Comparison of ENCODE assay signal across 21 cellular contexts in genomic region chr17:81580481-81580880, GRCh38. TPM values are rescaled to one million over a fixed set of nuclear protein-coding genes. Genes with fewer than 3 reads are reported as not detected.
DNase-seq lines count a peak whose midpoint lies in the region; ATAC-seq, FAIRE-seq and TF ChIP-seq lines count a peak whose summit lies in the region.
"Had no signal": no experiment of that assay in that cellular context is flagged by ENCODE, and none has a peak within 500 bp of the region (broad histone marks: within the 10 kb centered on the region; RNA-seq: fewer than 3 reads in every experiment).

No MANE protein-coding gene starts in this region.

- H3K27ac ChIP-seq in RWPE2 (ENCODE audit: poor library complexity, severe bottlenecking) (peak overlapping the region; percentile 92), kidney (ENCODE audit: low read depth in 2 of 2, low read length in 2 of 2) (no peak overlapping the region)
- H3K27ac ChIP-seq in naive thymus-derived CD4-positive, alpha-beta T cell (ENCODE audit: low read depth, low read length), result no peak overlapping the region
- H3K27ac ChIP-seq: gastroesophageal sphincter, psoas muscle, upper lobe of right lung had no signal

- peaks cover 13% of the 10 kb centered on the region for H3K36me3 Mint-ChIP-seq in natural killer cell treated with Interleukin-12 subunit alpha and Interleukin-12 subunit beta and Interleukin-15 and Interleukin-18, amount 100 ng/mL, for 72 hours
- H3K36me3 Mint-ChIP-seq in natural killer cell (peaks cover 9% of the 10 kb centered on the region), type B pancreatic cell (peaks cover 34% of the 10 kb centered on the region)
- H3K36me3 Mint-ChIP-seq in naive thymus-derived CD4-positive, alpha-beta T cell, result peaks cover 3 to 47% (median 13%) of the 10 kb centered on the region in 5 donors

- no peak for TF ChIP-seq CTCF in natural killer cell (IDR thresholded peaks at IDR 0.05)
- no peak for TF ChIP-seq CTCF in RWPE2 (IDR thresholded peaks at IDR 0.05; ENCODE audit: poor library complexity, severe bottlenecking)
- no peak for TF ChIP-seq CTCF in kidney (IDR thresholded peaks at IDR 0.05; ENCODE audit: borderline replicate concordance, extremely low read depth, insufficient read depth)
- TF ChIP-seq CTCF in type B pancreatic cell (conservative IDR thresholded peaks at IDR 0.05), result no peak

- no peak for ATAC-seq in natural killer cell treated with Interleukin-12 subunit alpha and Interleukin-12 subunit beta and Interleukin-15 and Interleukin-18, amount 100 ng/mL, for 72 hours
- ATAC-seq in natural killer cell (no peak), RWPE2 (ENCODE audit: low read depth) (no peak)
- no peak for ATAC-seq in naive thymus-derived CD4-positive, alpha-beta T cell
- ATAC-seq: activated CD4-positive, alpha-beta T cell treated with anti-CD3 and anti-CD28 coated beads for 36 hours; activated CD8-positive, alpha-beta memory T cell treated with anti-CD3 and anti-CD28 coated beads, Interleukin-2, amount 10 ng/mL, durations not matched to agents 7 days and 5 days; gastroesophageal sphincter; psoas muscle; upper lobe of right lung had no signal

- H3K9ac ChIP-seq in kidney (ENCODE audit: low read length in 2 of 2), result no peak overlapping the region

- H3K4me1 Mint-ChIP-seq in natural killer cell treated with Interleukin-12 subunit alpha and Interleukin-12 subunit beta and Interleukin-15 and Interleukin-18, amount 100 ng/mL, for 72 hours (ENCODE audit: low read depth in 2 of 2), result peaks cover 12 to 21% of the 10 kb centered on the region in 2 donors
- H3K4me1 Mint-ChIP-seq in natural killer cell, result peaks cover 18 to 31% of the 10 kb centered on the region in 2 donors
- peaks cover 24% of the 10 kb centered on the region for H3K4me1 Mint-ChIP-seq in type B pancreatic cell (ENCODE audit: unreplicated experiment)
- peaks cover 4 to 23% (median 9%) of the 10 kb centered on the region in 7 donors for H3K4me1 Mint-ChIP-seq in naive thymus-derived CD4-positive, alpha-beta T cell
- H3K4me1 Mint-ChIP-seq: activated CD8-positive, alpha-beta memory T cell treated with anti-CD3 and anti-CD28 coated beads, Interleukin-2, amount 10 ng/mL, durations not matched to agents 7 days and 5 days had no signal

- no peaks in the 10 kb centered on the region for H3K9me3 Mint-ChIP-seq in natural killer cell treated with Interleukin-12 subunit alpha and Interleukin-12 subunit beta and Interleukin-15 and Interleukin-18, amount 100 ng/mL, for 72 hours
- H3K9me3 Mint-ChIP-seq in natural killer cell (no peaks in the 10 kb centered on the region), type B pancreatic cell (no peaks in the 10 kb centered on the region)
- peaks cover 0 to 1% (median 0%) of the 10 kb centered on the region in 11 donors for H3K9me3 Mint-ChIP-seq in naive thymus-derived CD4-positive, alpha-beta T cell
- H3K9me3 Mint-ChIP-seq: naive B cell had no signal

- H3K9me3 ChIP-seq in RWPE2 (ENCODE audit: severe bottlenecking) (no peaks in the 10 kb centered on the region), kidney (ENCODE audit: control insufficient read depth in 1 of 2, low read length in 2 of 2) (no peaks in the 10 kb centered on the region)
- H3K9me3 ChIP-seq in naive thymus-derived CD4-positive, alpha-beta T cell (ENCODE audit: control insufficient read depth in 2 of 3, low read length in 3 of 3), result no peaks in the 10 kb centered on the region
- H3K9me3 ChIP-seq: gastroesophageal sphincter, psoas muscle, upper lobe of right lung had no signal

- peaks cover 58% of the 10 kb centered on the region for H3K36me3 ChIP-seq in RWPE2 (ENCODE audit: low read depth)
- H3K36me3 ChIP-seq in kidney (ENCODE audit: control insufficient read depth in 1 of 2, insufficient read depth in 2 of 2, low read length in 2 of 2), result peaks cover 25 to 33% of the 10 kb centered on the region in 2 donors
- H3K36me3 ChIP-seq in naive thymus-derived CD4-positive, alpha-beta T cell (ENCODE audit: control insufficient read depth in 2 of 3, insufficient read depth in 3 of 3, low read length in 3 of 3), result peaks cover 0 to 84% (median 19%) of the 10 kb centered on the region in 3 experiments

- H3K4me3 ChIP-seq in RWPE2 (ENCODE audit: severe bottlenecking) (no peak overlapping the region), kidney (ENCODE audit: low read length in 2 of 2) (no peak overlapping the region)
- no peak overlapping the region for H3K4me3 ChIP-seq in naive thymus-derived CD4-positive, alpha-beta T cell (ENCODE audit: low read length)
- H3K4me3 ChIP-seq: gastroesophageal sphincter, psoas muscle, upper lobe of right lung had no signal

- no peak overlapping the region for H3K4me3 Mint-ChIP-seq in natural killer cell treated with Interleukin-12 subunit alpha and Interleukin-12 subunit beta and Interleukin-15 and Interleukin-18, amount 100 ng/mL, for 72 hours
- H3K4me3 Mint-ChIP-seq in natural killer cell, result no peak overlapping the region
- H3K4me3 Mint-ChIP-seq in type B pancreatic cell, result no peak overlapping the region
- no peak overlapping the region for H3K4me3 Mint-ChIP-seq in naive thymus-derived CD4-positive, alpha-beta T cell
- H3K4me3 Mint-ChIP-seq: activated CD4-positive, alpha-beta T cell treated with anti-CD3 and anti-CD28 coated beads for 36 hours; activated CD8-positive, alpha-beta memory T cell treated with anti-CD3 and anti-CD28 coated beads, Interleukin-2, amount 10 ng/mL, durations not matched to agents 7 days and 5 days; naive B cell had no signal

- peaks cover 32% of the 10 kb centered on the region for H3K4me1 ChIP-seq in RWPE2 (ENCODE audit: insufficient read depth, poor library complexity, severe bottlenecking)
- peaks cover 0 to 4% of the 10 kb centered on the region in 2 donors for H3K4me1 ChIP-seq in kidney (ENCODE audit: control insufficient read depth in 1 of 2, insufficient read depth in 1 of 2, low read depth in 1 of 2, low read length in 2 of 2)
- no peaks in the 10 kb centered on the region for H3K4me1 ChIP-seq in naive thymus-derived CD4-positive, alpha-beta T cell (ENCODE audit: control insufficient read depth in 2 of 2, insufficient read depth in 2 of 2, low read length in 2 of 2)
- H3K4me1 ChIP-seq: upper lobe of right lung had no signal

- peak; percentile 41 for DNase-seq in natural killer cell treated with Interleukin-12 subunit alpha and Interleukin-12 subunit beta and Interleukin-15 and Interleukin-18, amount 100 ng/mL, for 72 hours (ENCODE audit: low spot score)
- no peak for DNase-seq in natural killer cell
- no peak for DNase-seq in RWPE2 (ENCODE audit: low spot score)
- peak; percentile 40 for DNase-seq in kidney
- DNase-seq in type B pancreatic cell (ENCODE audit: extremely low spot score, unreplicated experiment), result no peak
- no peak for DNase-seq in AG20443 (ENCODE audit: low spot score)
- DNase-seq in naive thymus-derived CD4-positive, alpha-beta T cell, result no peak
- DNase-seq: activated CD4-positive, alpha-beta T cell treated with anti-CD3 and anti-CD28 coated beads for 36 hours; activated CD8-positive, alpha-beta memory T cell treated with anti-CD3 and anti-CD28 coated beads, Interleukin-2, amount 10 ng/mL, durations not matched to agents 7 days and 5 days; anterior cingulate cortex; cerebellar nuclear complex; COR-L47; DND-41; mammary epithelial cell; naive B cell; NCI-H1105 treated with DMSO at 0.1 percent for 48 hours; NCI-H2081 treated with DMSO at 0.1 percent for 48 hours; psoas muscle; stimulated activated CD4-positive, alpha-beta T cell treated with anti-CD3 and anti-CD28 coated beads, Interleukin-4, amount 100 ng/mL, for 24 hours; upper lobe of right lung had no signal

- CTCF ChIA-PET in naive thymus-derived CD4-positive, alpha-beta T cell (lab: Charles Lee), result no interaction called here

- intact Hi-C loops in natural killer cell (cut with micrococcal nuclease), result no loop called here
- intact Hi-C loops in kidney (cut with DNase I), result no loop called here
- intact Hi-C loops in naive thymus-derived CD4-positive, alpha-beta T cell (cut with micrococcal nuclease), result no loop called here

- no peak overlapping the region for H3K27ac Mint-ChIP-seq in natural killer cell treated with Interleukin-12 subunit alpha and Interleukin-12 subunit beta and Interleukin-15 and Interleukin-18, amount 100 ng/mL, for 72 hours
- H3K27ac Mint-ChIP-seq in natural killer cell (peak overlapping the region in 1 of 2 donors; percentile 54), type B pancreatic cell (peak overlapping the region; percentile 29)
- peak overlapping the region in 3 of 9 donors; percentile 50 to 90 (median 55) for H3K27ac Mint-ChIP-seq in naive thymus-derived CD4-positive, alpha-beta T cell
- H3K27ac Mint-ChIP-seq: activated CD4-positive, alpha-beta T cell treated with anti-CD3 and anti-CD28 coated beads for 36 hours; activated CD8-positive, alpha-beta memory T cell treated with anti-CD3 and anti-CD28 coated beads, Interleukin-2, amount 10 ng/mL, durations not matched to agents 7 days and 5 days had no signal

- no peak for FAIRE-seq in kidney (lab: Jason Lieb, UNC)

- no peaks in the 10 kb centered on the region for H3K27me3 ChIP-seq in RWPE2 (ENCODE audit: insufficient read depth, poor library complexity, severe bottlenecking)
- no peaks in the 10 kb centered on the region for H3K27me3 ChIP-seq in naive thymus-derived CD4-positive, alpha-beta T cell (ENCODE audit: control insufficient read depth in 2 of 2, insufficient read depth in 2 of 2, low read length in 2 of 2)
- H3K27me3 ChIP-seq: gastroesophageal sphincter, upper lobe of right lung had no signal

- no peaks in the 10 kb centered on the region for H3K27me3 Mint-ChIP-seq in natural killer cell treated with Interleukin-12 subunit alpha and Interleukin-12 subunit beta and Interleukin-15 and Interleukin-18, amount 100 ng/mL, for 72 hours
- H3K27me3 Mint-ChIP-seq in natural killer cell (ENCODE audit: low read depth in 2 of 2), result no peaks in the 10 kb centered on the region
- H3K27me3 Mint-ChIP-seq in type B pancreatic cell, result no peaks in the 10 kb centered on the region
- H3K27me3 Mint-ChIP-seq in naive thymus-derived CD4-positive, alpha-beta T cell, result no peaks in the 10 kb centered on the region
- H3K27me3 Mint-ChIP-seq: activated CD4-positive, alpha-beta T cell treated with anti-CD3 and anti-CD28 coated beads for 36 hours; activated CD8-positive, alpha-beta memory T cell treated with anti-CD3 and anti-CD28 coated beads, Interleukin-2, amount 10 ng/mL, durations not matched to agents 7 days and 5 days; naive B cell had no signal

- POLR2A ChIA-PET in naive thymus-derived CD4-positive, alpha-beta T cell (lab: Charles Lee), result no interaction called here

RNA-seq across cellular contexts. Expression of gene FAAP100, which starts 28.3 kb away (rescaled TPM):
- 10 to 100 TPM; 35.5 to 76.6 TPM for total RNA-seq in natural killer cell treated with Interleukin-12 subunit alpha and Interleukin-12 subunit beta and Interleukin-15 and Interleukin-18, amount 100 ng/mL, for 72 hours
- total RNA-seq in natural killer cell, result 10 to 100 TPM; 31.8 to 34.5 (median 33.1) TPM
- total RNA-seq in kidney, result 28.6 TPM
- 13.2 TPM for polyA plus RNA-seq in kidney (ENCODE audit: insufficient read depth, low read depth, low replicate concordance)
- 33.5 and 44.7 TPM in 2 replicates for total RNA-seq in type B pancreatic cell (ENCODE audit: low replicate concordance)
- total RNA-seq in naive thymus-derived CD4-positive, alpha-beta T cell, result 10 to 100 TPM; 28.8 to 57.0 (median 43.6) TPM
- 10 to 100 TPM in 1 of 2 donors, 1 to 10 TPM in 1; 9.0 to 20.1 TPM for polyA plus RNA-seq in naive thymus-derived CD4-positive, alpha-beta T cell

RNA-seq across cellular contexts. Expression of gene FSCN2, which starts 52.3 kb away (rescaled TPM):
- under 1 TPM; 0.21 to 0.64 TPM for total RNA-seq in natural killer cell treated with Interleukin-12 subunit alpha and Interleukin-12 subunit beta and Interleukin-15 and Interleukin-18, amount 100 ng/mL, for 72 hours
- total RNA-seq in natural killer cell (1 to 10 TPM in 2 of 3 donors, under 1 TPM in 1; 0.26 to 2.6 (median 1.0) TPM), kidney (3.8 TPM), type B pancreatic cell (ENCODE audit: low replicate concordance) (3.6 and 3.8 TPM in 2 replicates)
- polyA plus RNA-seq in kidney (ENCODE audit: insufficient read depth, low read depth, low replicate concordance), result 0.26 TPM
- total RNA-seq in naive thymus-derived CD4-positive, alpha-beta T cell, result 1 to 10 TPM in 2 of 5 experiments, under 1 TPM in 3; 0.56 to 1.6 (median 0.70) TPM
- polyA plus RNA-seq in naive thymus-derived CD4-positive, alpha-beta T cell, result not detected

RNA-seq across cellular contexts. Expression of gene NPLOC4, which starts 56.4 kb away (rescaled TPM):
- 100 to 1,000 TPM; 161 to 174 TPM for total RNA-seq in natural killer cell treated with Interleukin-12 subunit alpha and Interleukin-12 subunit beta and Interleukin-15 and Interleukin-18, amount 100 ng/mL, for 72 hours
- total RNA-seq in natural killer cell (100 to 1,000 TPM in 1 of 3 donors, 10 to 100 TPM in 2; 96.2 to 117 (median 99.1) TPM), kidney (86.4 TPM), type B pancreatic cell (ENCODE audit: low replicate concordance) (82.4 and 90.1 TPM in 2 replicates)
- 41.5 TPM for polyA plus RNA-seq in kidney (ENCODE audit: insufficient read depth, low read depth, low replicate concordance)
- 100 to 1,000 TPM in 2 of 5 experiments, 10 to 100 TPM in 3; 77.7 to 125 (median 93.6) TPM for total RNA-seq in naive thymus-derived CD4-positive, alpha-beta T cell
- polyA plus RNA-seq in naive thymus-derived CD4-positive, alpha-beta T cell, result 10 to 100 TPM; 47.8 to 68.6 TPM

RNA-seq across cellular contexts. Expression of gene TSPAN10, which starts 56.5 kb away (rescaled TPM):
- total RNA-seq in natural killer cell treated with Interleukin-12 subunit alpha and Interleukin-12 subunit beta and Interleukin-15 and Interleukin-18, amount 100 ng/mL, for 72 hours, result under 1 TPM in 1 of 2 donors, not detected in 1; 0.50 TPM
- under 1 TPM; 0.24 to 0.35 (median 0.29) TPM for total RNA-seq in natural killer cell
- total RNA-seq in kidney, result 2.1 TPM
- 1.9 TPM for polyA plus RNA-seq in kidney (ENCODE audit: insufficient read depth, low read depth, low replicate concordance)
- 1.4 and 3.0 TPM in 2 replicates for total RNA-seq in type B pancreatic cell (ENCODE audit: low replicate concordance)
- 1 to 10 TPM in 2 of 5 experiments, under 1 TPM in 3; 0.32 to 1.9 (median 0.51) TPM for total RNA-seq in naive thymus-derived CD4-positive, alpha-beta T cell
- under 1 TPM; 0.33 to 0.98 TPM for polyA plus RNA-seq in naive thymus-derived CD4-positive, alpha-beta T cell

Comparison
In these comparisons a context has a peak if more than half of its experiments do, and no peak if none do; other contexts are left out.
1. DNase-seq: peak in natural killer cell treated with Interleukin-12 subunit alpha and Interleukin-12 subunit beta and Interleukin-15 and Interleukin-18, amount 100 ng/mL, for 72 hours (single experiment) and kidney (single experiment); none in natural killer cell (single experiment), RWPE2 (single experiment), type B pancreatic cell (single experiment), AG20443 (single experiment) and naive thymus-derived CD4-positive, alpha-beta T cell (0 of 9).